Comparison of ENCODE assay signal across 31 cellular contexts in the genomic region with DNA sequence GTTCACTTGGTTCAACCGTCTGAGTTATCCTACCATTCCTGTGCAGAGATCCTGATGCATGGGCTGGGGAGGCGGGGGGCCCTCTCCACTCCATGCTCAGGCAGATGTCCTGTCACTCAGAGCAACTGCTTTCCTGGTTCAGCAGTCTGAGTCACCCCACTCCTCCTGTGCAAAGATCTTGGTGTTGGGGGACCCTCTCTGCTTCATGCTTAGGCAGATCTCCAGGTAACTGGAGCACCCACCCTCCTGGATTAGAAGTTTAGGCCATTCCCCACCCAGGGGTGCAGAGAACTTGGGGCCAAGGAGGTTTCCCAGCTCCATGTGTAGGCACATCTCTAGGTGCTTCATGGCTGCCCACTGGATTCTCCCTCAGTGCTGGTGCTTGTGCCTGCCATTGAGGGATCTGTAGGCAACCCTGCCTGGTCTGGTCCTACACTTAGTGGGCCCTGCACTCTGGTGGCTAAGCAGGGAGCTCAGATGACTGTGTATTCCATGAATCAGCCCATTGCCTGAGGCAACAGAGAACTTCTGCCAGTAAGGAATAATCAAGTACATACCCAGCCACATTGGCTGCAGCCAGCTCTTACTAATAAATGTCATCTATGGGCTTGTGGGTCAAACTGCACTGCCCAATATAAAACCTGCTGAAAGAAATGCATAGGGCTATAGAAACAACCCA.
DNase-seq lines count a peak whose midpoint lies in the region; ATAC-seq and TF ChIP-seq lines count a peak whose summit lies in the region.
"Had no signal": no experiment of that assay in that cellular context is flagged by ENCODE, and none has a peak within 500 bp of the region (broad histone marks: within the 10 kb centered on the region; RNA-seq: fewer than 3 reads in every experiment).

No MANE protein-coding gene starts in this region.

- no peak overlapping the region for H2BK5ac ChIP-seq in IMR-90 (ENCODE audit: low read depth, low read length, poor library complexity, severe bottlenecking)

- 0 out of 2 replicates have a peak overlapping the region, but pooled peaks have one; percentile 23 for H3K14ac ChIP-seq in IMR-90 (replicated peaks; ENCODE audit: low read depth, low read length)

- no peak for ATAC-seq in IMR-90 (ENCODE audit: low read depth)
- ATAC-seq in HG03378 (IDR thresholded peaks at IDR 0.05; ENCODE audit: unreplicated experiment): no peak
- ATAC-seq: A549, lower lobe of right lung, mucosa of descending colon, right cardiac atrium, WTC11 had no signal

- in situ Hi-C loops in IMR-90 (cut with MboI; ENCODE audit: low sequenced_read_pairs): no loop called here

- H3K9me1 ChIP-seq in IMR-90 (ENCODE audit: insufficient read depth, low read length): no peaks in the 10 kb centered on the region

- H4K5ac ChIP-seq in IMR-90 (ENCODE audit: low read depth, low read length): no peak overlapping the region

- DNase-seq in AG10803 (ENCODE audit: low read depth) (peak; percentile 63), IMR-90 (no peak), epithelial cell of esophagus (ENCODE audit: low read depth) (peak; percentile 96), islet precursor cell (peak; percentile 66)
- DNase-seq in stimulated activated CD4-positive, alpha-beta T cell treated with anti-CD3 and anti-CD28 coated beads, Interleukin-15, amount 100 ng/mL, for 24 hours: no peak
- DNase-seq in activated naive CD4-positive, alpha-beta T cell (lab: John Stamatoyannopoulos, UW): no peak
- no peak for DNase-seq in activated naive CD8-positive, alpha-beta T cell treated with anti-CD3 and anti-CD28 coated beads for 36 hours
- DNase-seq: activated CD4-positive, alpha-beta T cell treated with anti-CD3 and anti-CD28 coated beads, Interleukin-2, amount 10 ng/mL, durations not matched to agents 7 days and 5 days; activated naive CD4-positive, alpha-beta T cell treated with anti-CD3 and anti-CD28 coated beads for 36 hours; activated T-cell treated with anti-CD3 and anti-CD28 coated beads, Interleukin-2, amount 50 U/mL, for 48 hours; effector CD8-positive, alpha-beta T cell; kidney; lower lobe of right lung; mucosa of descending colon; NCI-H1092 treated with DMSO at 0.1 percent for 48 hours; NCI-H187; NCI-H2171 treated with DMSO at 0.1 percent for 48 hours; NCI-H510A treated with DMSO at 0.1 percent for 48 hours; PC-9; right cardiac atrium; SIG-M5; stimulated activated CD4-positive, alpha-beta T cell treated with anti-CD3 and anti-CD28 coated beads, Interleukin-4, amount 100 ng/mL, for 1 hour; SW 1271; T-helper 9 cell; upper lobe of left lung had no signal

- H3K23ac ChIP-seq in IMR-90 (ENCODE audit: low read depth, low read length): no peak overlapping the region

- no peak overlapping the region; the same call in 1 of the 2 replicates for H4K91ac ChIP-seq in IMR-90 (ENCODE audit: insufficient read depth, low read depth, low read length)

- H3K4me1 ChIP-seq in IMR-90 (ENCODE audit: control insufficient read depth, insufficient read depth, low read length): peaks cover 2% of the 10 kb centered on the region; the same call in 1 of the 2 replicates
- H3K4me1 ChIP-seq: A549; BLaER1 treated with 17β-estradiol and CSF1 and Interleukin-3, amounts not matched to agents 10 nM and 100 nM; lower lobe of right lung; upper lobe of left lung had no signal

- no peaks in the 10 kb centered on the region for H3K36me3 Mint-ChIP-seq in activated naive CD8-positive, alpha-beta T cell treated with anti-CD3 and anti-CD28 coated beads for 36 hours

- no peak for TF ChIP-seq POLR2A in IMR-90 (IDR thresholded peaks at IDR 0.05; ENCODE audit: low read depth, low read length)

- dilution Hi-C loops in IMR-90 (cut with HindIII; ENCODE audit: low sequenced_read_pairs, unreplicated experiment): no loop called here

- CTCF ChIA-PET in IMR-90 (lab: Yijun Ruan, JAX): no interaction called here

- 80% methylated on average over 1 of the region's 2 CpGs; no CpG with 5 or more reads in 1 of the 2 experiments for WGBS in IMR-90 (ENCODE audit: extremely low coverage in 2 of 2, insufficient read length in 1 of 2), 2 experiments

- no peak overlapping the region for H3K27ac ChIP-seq in IMR-90 (ENCODE audit: insufficient read depth, low read length)
- H3K27ac ChIP-seq: A549; BLaER1 treated with 17β-estradiol and CSF1 and Interleukin-3, amounts not matched to agents 10 nM and 100 nM; esophagus muscularis mucosa; lower lobe of right lung; PC-9; upper lobe of left lung had no signal

- H3K18ac ChIP-seq in IMR-90 (ENCODE audit: low read depth, low read length): peak overlapping the region; percentile 6; the same call in 1 of the 2 replicates

- no peak overlapping the region for H3K27ac Mint-ChIP-seq in activated naive CD8-positive, alpha-beta T cell treated with anti-CD3 and anti-CD28 coated beads for 36 hours
- H3K27ac Mint-ChIP-seq: activated CD4-positive, alpha-beta T cell treated with anti-CD3 and anti-CD28 coated beads, Interleukin-2, amount 10 ng/mL, durations not matched to agents 7 days and 5 days; activated naive CD4-positive, alpha-beta T cell treated with anti-CD3 and anti-CD28 coated beads for 36 hours; WTC11 had no signal

- H3K27me3 Mint-ChIP-seq in activated naive CD8-positive, alpha-beta T cell treated with anti-CD3 and anti-CD28 coated beads for 36 hours: peaks cover 42% of the 10 kb centered on the region

- H3K79me1 ChIP-seq in IMR-90 (ENCODE audit: low read depth in 1 of 2, low read length in 2 of 2): no peaks in the 10 kb centered on the region

- TF ChIP-seq CTCF in AG10803 (conservative IDR thresholded peaks at IDR 0.05; ENCODE audit: low read length) (no peak), IMR-90 (conservative IDR thresholded peaks at IDR 0.05; ENCODE audit: low read depth, low read length) (no peak), epithelial cell of esophagus (IDR thresholded peaks at IDR 0.05; ENCODE audit: insufficient read depth, low read depth, low read length, missing control alignments) (no peak)

- POLR2A ChIA-PET in IMR-90 (lab: Charles Lee; ENCODE audit: unreplicated experiment): no interaction called here

- H3K4me3 ChIP-seq in AG10803 (ENCODE audit: low read length) (no peak overlapping the region), IMR-90 (ENCODE audit: insufficient read depth, low read depth, low read length) (no peak overlapping the region), epithelial cell of esophagus (ENCODE audit: low read length) (no peak overlapping the region)
- H3K4me3 ChIP-seq: A549; BLaER1 treated with 17β-estradiol and CSF1 and Interleukin-3, amounts not matched to agents 10 nM and 100 nM; esophagus muscularis mucosa; lower lobe of right lung; mucosa of descending colon; PC-9; upper lobe of left lung had no signal

- H4K8ac ChIP-seq in IMR-90 (ENCODE audit: low read depth in 2 of 2, low read length in 2 of 2): no peak overlapping the region

- H3K9ac ChIP-seq in IMR-90 (ENCODE audit: low read depth, low read length): no peak overlapping the region
- H3K9ac ChIP-seq: BLaER1 treated with 17β-estradiol and CSF1 and Interleukin-3, amounts not matched to agents 10 nM and 100 nM had no signal

- no peak overlapping the region; the same call in 1 of the 2 replicates for H2BK20ac ChIP-seq in IMR-90 (ENCODE audit: low read depth, low read length)

- intact Hi-C loops in IMR-90 (cut with micrococcal nuclease): no loop called here

- no peak overlapping the region for H2AFZ ChIP-seq in IMR-90 (replicated peaks; ENCODE audit: low read length, poor library complexity)
- H2AFZ ChIP-seq: PC-9 had no signal

- peaks cover 18% of the 10 kb centered on the region for H3K9me3 ChIP-seq in IMR-90 (ENCODE audit: control insufficient read depth, insufficient read depth, low read length)

- no peaks in the 10 kb centered on the region for H3K36me3 ChIP-seq in IMR-90 (ENCODE audit: control insufficient read depth, insufficient read depth, low read length)
- H3K36me3 ChIP-seq: BLaER1 treated with 17β-estradiol and CSF1 and Interleukin-3, amounts not matched to agents 10 nM and 100 nM; esophagus muscularis mucosa; lower lobe of right lung; upper lobe of left lung had no signal

- H3K9me3 Mint-ChIP-seq in activated naive CD8-positive, alpha-beta T cell treated with anti-CD3 and anti-CD28 coated beads for 36 hours: peaks cover 5% of the 10 kb centered on the region

- H2BK120ac ChIP-seq in IMR-90 (ENCODE audit: low read depth, low read length): no peak overlapping the region

- H2AK5ac ChIP-seq in IMR-90 (ENCODE audit: low read depth, low read length): no peak overlapping the region; the same call in 1 of the 2 replicates

- H2BK15ac ChIP-seq in IMR-90 (ENCODE audit: low read depth, low read length): 0 out of 3 replicates have a peak overlapping the region, but pooled peaks have one; percentile 21

- H4K20me1 ChIP-seq in IMR-90 (ENCODE audit: insufficient read depth, low read length): no peaks in the 10 kb centered on the region
- H4K20me1 ChIP-seq: BLaER1 treated with 17β-estradiol and CSF1 and Interleukin-3, amounts not matched to agents 10 nM and 100 nM had no signal

- peak overlapping the region; percentile 20; the same call in 1 of the 2 replicates for H3K4ac ChIP-seq in IMR-90 (ENCODE audit: low read depth, low read length)

- H3K4me3 Mint-ChIP-seq in activated naive CD8-positive, alpha-beta T cell treated with anti-CD3 and anti-CD28 coated beads for 36 hours: no peak overlapping the region
- H3K4me3 Mint-ChIP-seq: activated CD4-positive, alpha-beta T cell treated with anti-CD3 and anti-CD28 coated beads, Interleukin-2, amount 10 ng/mL, durations not matched to agents 7 days and 5 days; activated naive CD4-positive, alpha-beta T cell treated with anti-CD3 and anti-CD28 coated beads for 36 hours; neural crest cell; WTC11 had no signal

- no peak overlapping the region for H3K4me2 ChIP-seq in IMR-90 (ENCODE audit: low read depth, low read length)
- H3K4me2 ChIP-seq: A549; BLaER1 treated with 17β-estradiol and CSF1 and Interleukin-3, amounts not matched to agents 10 nM and 100 nM; PC-9 had no signal

- no peaks in the 10 kb centered on the region for H3K4me1 Mint-ChIP-seq in activated naive CD8-positive, alpha-beta T cell treated with anti-CD3 and anti-CD28 coated beads for 36 hours
- H3K4me1 Mint-ChIP-seq: activated CD4-positive, alpha-beta T cell treated with anti-CD3 and anti-CD28 coated beads, Interleukin-2, amount 10 ng/mL, durations not matched to agents 7 days and 5 days; WTC11 had no signal

- H3K27me3 ChIP-seq in IMR-90 (ENCODE audit: control insufficient read depth, insufficient read depth, low read length): no peaks in the 10 kb centered on the region
- H3K27me3 ChIP-seq: BLaER1 treated with 17β-estradiol and CSF1 and Interleukin-3, amounts not matched to agents 10 nM and 100 nM; esophagus muscularis mucosa; upper lobe of left lung had no signal

- TF ChIP-seq RAD21 in IMR-90 (IDR thresholded peaks at IDR 0.05; ENCODE audit: low read length): peak; percentile 1; the same call in 1 of the 2 replicates

- no peak overlapping the region for H3K56ac ChIP-seq in IMR-90 (ENCODE audit: extremely low read depth, insufficient read depth, low read length)

- no TSS peak for BruUV-seq in IMR-90 (replicated peaks; lab: Mats Ljungman, UMichigan)

- no peak overlapping the region for H2AK9ac ChIP-seq in IMR-90 (replicated peaks; ENCODE audit: low read depth, low read length, poor library complexity)

TF ChIP-seq in IMR-90, 13 proteins besides CTCF, POLR2A, EP300 and RAD21 (continues in another document):
- no peak for TF ChIP-seq MAZ (IDR thresholded peaks at IDR 0.05; ENCODE audit: borderline replicate concordance, low read depth, low read length)

Comparison
In these comparisons a context has a peak if more than half of its experiments do, and no peak if none do; other contexts are left out.
1. DNase-seq: peak in AG10803 (single experiment), epithelial cell of esophagus (single experiment) and islet precursor cell (single experiment); none in IMR-90 (single experiment), stimulated activated CD4-positive, alpha-beta T cell treated with anti-CD3 and anti-CD28 coated beads, Interleukin-15, amount 100 ng/mL, for 24 hours (single experiment), activated naive CD4-positive, alpha-beta T cell (0 of 4) and activated naive CD8-positive, alpha-beta T cell treated with anti-CD3 and anti-CD28 coated beads for 36 hours (single experiment).